Comparison of ENCODE assay signal across 32 cellular contexts in genomic region chr5:173550641-173551040, GRCh38.
"Had no signal": no experiment of that assay in that cellular context is flagged by ENCODE, and none has a peak within 500 bp of the region (broad histone marks: within the 10 kb centered on the region; RNA-seq: fewer than 3 reads in every experiment).

No MANE protein-coding gene starts in this region.

- H3K9ac ChIP-seq: parathyroid adenoma had no signal

- H3K4me1 Mint-ChIP-seq: naive B cell; naive thymus-derived CD8-positive, alpha-beta T cell; stimulated activated naive CD8-positive, alpha-beta T cell treated with anti-CD3 and anti-CD28 coated beads, Interleukin-15, amount 100 ng/mL, for 72 hours had no signal

- H3K4me3 Mint-ChIP-seq: naive B cell; naive thymus-derived CD8-positive, alpha-beta T cell; natural killer cell treated with Interleukin-12 subunit alpha and Interleukin-12 subunit beta and Interleukin-15 and Interleukin-18, amount 100 ng/mL, for 72 hours; nephron progenitor cell; neural crest cell; stimulated activated memory B cell treated with anti-CD40 and anti-IgM and Interleukin-4, amounts not matched to agents 10 μg/mL and 1 μg/mL and 100 μg/mL, for 72 hours; stimulated activated naive CD8-positive, alpha-beta T cell treated with anti-CD3 and anti-CD28 coated beads, Interleukin-15, amount 100 ng/mL, for 72 hours; type B pancreatic cell had no signal

- H3K4me1 ChIP-seq: parathyroid adenoma, psoas muscle, right lobe of liver, spleen, testis, transverse colon, upper lobe of right lung, uterus had no signal

- H3K27ac ChIP-seq: ovary, parathyroid adenoma, psoas muscle, right lobe of liver, skin epidermis, spleen, suprapubic skin, testis, transverse colon, upper lobe of right lung, uterus had no signal

- H3K27ac Mint-ChIP-seq: naive B cell; naive thymus-derived CD8-positive, alpha-beta T cell; natural killer cell treated with Interleukin-12 subunit alpha and Interleukin-12 subunit beta and Interleukin-15 and Interleukin-18, amount 100 ng/mL, for 72 hours; nephron progenitor cell; progenitor cell of endocrine pancreas; stimulated activated memory B cell treated with anti-CD40 and anti-IgM and Interleukin-4, amounts not matched to agents 10 μg/mL and 1 μg/mL and 100 μg/mL, for 72 hours; stimulated activated naive CD8-positive, alpha-beta T cell treated with anti-CD3 and anti-CD28 coated beads, Interleukin-15, amount 100 ng/mL, for 72 hours; type B pancreatic cell had no signal

- H3K36me3 ChIP-seq: ovary, right lobe of liver, spleen, suprapubic skin, transverse colon, upper lobe of right lung, uterus had no signal

- H3K9me3 ChIP-seq: ovary, psoas muscle, right lobe of liver, spleen, suprapubic skin, testis, transverse colon, upper lobe of right lung, uterus had no signal

- H2AFZ ChIP-seq: parathyroid adenoma had no signal

- H3K4me3 ChIP-seq: ovary, psoas muscle, right lobe of liver, skin epidermis, smooth muscle cell, spleen, suprapubic skin, testis, transverse colon, upper lobe of right lung, uterus had no signal

- H3K79me2 ChIP-seq: parathyroid adenoma had no signal

- DNase-seq: naive B cell; naive thymus-derived CD8-positive, alpha-beta T cell; nephron progenitor cell; occipital lobe; ovary; posterior cingulate gyrus; psoas muscle; right cardiac atrium; right lobe of liver; spleen; stimulated activated CD4-positive, alpha-beta T cell treated with anti-CD3 and anti-CD28 coated beads, Interleukin-12 subunit alpha, Interleukin-12 subunit beta, amount 100 ng/mL, for 4 hours; stimulated activated CD4-positive, alpha-beta T cell treated with anti-CD3 and anti-CD28 coated beads, Interleukin-1b, Interleukin-23, amount 100 ng/mL, for 48 hours; stimulated activated CD4-positive, alpha-beta T cell treated with anti-CD3 and anti-CD28 coated beads, Interleukin-4, amount 100 ng/mL, for 1 hour; stimulated activated CD4-positive, alpha-beta T cell treated with anti-CD3 and anti-CD28 coated beads, Interleukin-4, amount 100 ng/mL, for 4 hours; stimulated activated CD8-positive, alpha-beta memory T cell treated with anti-CD3 and anti-CD28 coated beads, Interleukin-4, amount 100 ng/mL, for 48 hours; stimulated activated naive CD4-positive, alpha-beta T cell; stimulated activated naive CD8-positive, alpha-beta T cell treated with anti-CD3 and anti-CD28 coated beads, Interleukin-15, amount 100 ng/mL, for 72 hours; stimulated activated naive CD8-positive, alpha-beta T cell treated with anti-CD3 and anti-CD28 coated beads, Interleukin-15, Interleukin-2, amounts not matched to agents 100 U/mL and 50 U/mL, for 24 hours; substantia nigra; testis; transverse colon; upper lobe of right lung; uterus had no signal

- H3K9me3 Mint-ChIP-seq: naive thymus-derived CD8-positive, alpha-beta T cell; natural killer cell treated with Interleukin-12 subunit alpha and Interleukin-12 subunit beta and Interleukin-15 and Interleukin-18, amount 100 ng/mL, for 72 hours; nephron progenitor cell; neural crest cell; stimulated activated memory B cell treated with anti-CD40 and anti-IgM and Interleukin-4, amounts not matched to agents 10 μg/mL and 1 μg/mL and 100 μg/mL, for 72 hours; stimulated activated naive CD8-positive, alpha-beta T cell treated with anti-CD3 and anti-CD28 coated beads, Interleukin-15, amount 100 ng/mL, for 72 hours; type B pancreatic cell had no signal

- H3K27me3 ChIP-seq: ovary, right lobe of liver, testis, transverse colon, uterus had no signal

- H3K36me3 Mint-ChIP-seq: naive B cell; naive thymus-derived CD8-positive, alpha-beta T cell; natural killer cell treated with Interleukin-12 subunit alpha and Interleukin-12 subunit beta and Interleukin-15 and Interleukin-18, amount 100 ng/mL, for 72 hours; stimulated activated memory B cell treated with anti-CD40 and anti-IgM and Interleukin-4, amounts not matched to agents 10 μg/mL and 1 μg/mL and 100 μg/mL, for 72 hours; type B pancreatic cell had no signal

- H3K4me2 ChIP-seq: smooth muscle cell had no signal
